27 cellular contexts compared by ENCODE assay signal in genomic region chr6:89160693-89161092, GRCh38. TPM values are rescaled to one million over a fixed set of nuclear protein-coding genes. Genes with fewer than 3 reads are reported as not detected.
"Had no signal": no experiment of that assay in that cellular context is flagged by ENCODE, and none has a peak within 500 bp of the region (broad histone marks: within the 10 kb centered on the region; RNA-seq: fewer than 3 reads in every experiment).

No MANE protein-coding gene starts in this region.

- ATAC-seq: activated CD8-positive, alpha-beta T cell treated with anti-CD3 and anti-CD28 coated beads, Interleukin-2, amount 10 ng/mL, durations not matched to agents 7 days and 5 days; stimulated activated naive B cell treated with anti-CD40 and anti-IgM and Interleukin-4, amounts not matched to agents 10 μg/mL and 1 μg/mL and 100 μg/mL, for 72 hours had no signal

- H3K27ac ChIP-seq: epithelial cell of prostate, thyroid gland had no signal

- H3K4me3 Mint-ChIP-seq: activated CD8-positive, alpha-beta T cell treated with anti-CD3 and anti-CD28 coated beads, Interleukin-2, amount 10 ng/mL, durations not matched to agents 7 days and 5 days; activated T-helper 1 cell treated with anti-CD3 and anti-CD28 coated beads, Interleukin-12 subunit alpha, Interleukin-12 subunit beta, Interleukin-2, Interleukin-4 antibody, amounts not matched to agents 30 ng/mL and 10 ng/mL and 1 ng/mL, durations not matched to agents 14 hours and 24 hours and 36 hours; central memory CD8-positive, alpha-beta T cell; stimulated activated naive B cell treated with anti-CD40 and anti-IgM and Interleukin-4, amounts not matched to agents 10 μg/mL and 1 μg/mL and 100 μg/mL, for 72 hours had no signal

- H3K27ac Mint-ChIP-seq: activated CD8-positive, alpha-beta T cell treated with anti-CD3 and anti-CD28 coated beads, Interleukin-2, amount 10 ng/mL, durations not matched to agents 7 days and 5 days; activated T-helper 1 cell treated with anti-CD3 and anti-CD28 coated beads, Interleukin-12 subunit alpha, Interleukin-12 subunit beta, Interleukin-2, Interleukin-4 antibody, amounts not matched to agents 30 ng/mL and 10 ng/mL and 1 ng/mL, durations not matched to agents 14 hours and 24 hours and 36 hours; stimulated activated naive B cell treated with anti-CD40 and anti-IgM and Interleukin-4, amounts not matched to agents 10 μg/mL and 1 μg/mL and 100 μg/mL, for 72 hours had no signal

- H2AFZ ChIP-seq: parathyroid adenoma had no signal

- H3K27me3 Mint-ChIP-seq: central memory CD8-positive, alpha-beta T cell; stimulated activated naive B cell treated with anti-CD40 and anti-IgM and Interleukin-4, amounts not matched to agents 10 μg/mL and 1 μg/mL and 100 μg/mL, for 72 hours had no signal

- H3K4me1 Mint-ChIP-seq: central memory CD8-positive, alpha-beta T cell; stimulated activated naive B cell treated with anti-CD40 and anti-IgM and Interleukin-4, amounts not matched to agents 10 μg/mL and 1 μg/mL and 100 μg/mL, for 72 hours had no signal

- DNase-seq: activated CD4-positive, alpha-beta T cell treated with anti-CD3 and anti-CD28 coated beads for 1 hour; activated CD4-positive, alpha-beta T cell treated with anti-CD3 and anti-CD28 coated beads, Interleukin-2, amount 50 U/mL, for 1 hour; activated CD8-positive, alpha-beta T cell treated with anti-CD3 and anti-CD28 coated beads, Interleukin-2, amount 10 ng/mL, durations not matched to agents 7 days and 5 days; activated gamma-delta T cell; activated naive CD4-positive, alpha-beta T cell treated with anti-CD3 and anti-CD28 coated beads, Interleukin-2, amount 50 U/mL, for 16 hours; cortex of kidney; foreskin fibroblast; glutamatergic neuron; hypothalamus; left ventricle myocardium superior; nucleus accumbens; stimulated activated CD4-positive, alpha-beta T cell treated with anti-CD3 and anti-CD28 coated beads, Interleukin-2, amount 100 ng/mL, for 48 hours; stimulated activated CD8-positive, alpha-beta memory T cell treated with anti-CD3 and anti-CD28 coated beads, Interleukin-4, amount 100 ng/mL, for 48 hours; stimulated activated naive B cell treated with anti-CD40 and anti-IgM and Interleukin-4, amounts not matched to agents 10 μg/mL and 1 μg/mL and 100 μg/mL, for 72 hours; T-helper 1 cell; T-helper 9 cell; thyroid gland had no signal

- H3K9ac ChIP-seq: parathyroid adenoma had no signal

- H3K9me3 ChIP-seq: thyroid gland had no signal

- H3K4me3 ChIP-seq: thyroid gland had no signal

- H3K27me3 ChIP-seq: thyroid gland had no signal

- FAIRE-seq: astrocyte had no signal

- H3K9me3 Mint-ChIP-seq: activated T-helper 1 cell treated with anti-CD3 and anti-CD28 coated beads, Interleukin-12 subunit alpha, Interleukin-12 subunit beta, Interleukin-2, Interleukin-4 antibody, amounts not matched to agents 30 ng/mL and 10 ng/mL and 1 ng/mL, durations not matched to agents 14 hours and 24 hours and 36 hours; central memory CD8-positive, alpha-beta T cell; stimulated activated naive B cell treated with anti-CD40 and anti-IgM and Interleukin-4, amounts not matched to agents 10 μg/mL and 1 μg/mL and 100 μg/mL, for 72 hours had no signal

- H3K4me1 ChIP-seq: parathyroid adenoma, thyroid gland had no signal

RNA-seq across cellular contexts. Expression of gene SRSF12, which starts 42.8 kb away (rescaled TPM):
- total RNA-seq: activated CD8-positive, alpha-beta T cell treated with anti-CD3 and anti-CD28 coated beads, Interleukin-2, amount 10 ng/mL, durations not matched to agents 7 days and 5 days had no signal

RNA-seq across cellular contexts. Expression of gene GABRR1, which starts 56.5 kb away (rescaled TPM):
- total RNA-seq: activated CD8-positive, alpha-beta T cell treated with anti-CD3 and anti-CD28 coated beads, Interleukin-2, amount 10 ng/mL, durations not matched to agents 7 days and 5 days; activated T-helper 1 cell treated with anti-CD3 and anti-CD28 coated beads, Interleukin-12 subunit alpha, Interleukin-12 subunit beta, Interleukin-2, Interleukin-4 antibody, amounts not matched to agents 30 ng/mL and 10 ng/mL and 1 ng/mL, durations not matched to agents 14 hours and 24 hours and 36 hours; astrocyte; fibroblast of lung; left ventricle myocardium superior; renal cortical epithelial cell; thyroid gland; urinary bladder had no signal
- polyA plus RNA-seq: adipose tissue, fibroblast of lung, neural cell had no signal
